In the genomic region with DNA sequence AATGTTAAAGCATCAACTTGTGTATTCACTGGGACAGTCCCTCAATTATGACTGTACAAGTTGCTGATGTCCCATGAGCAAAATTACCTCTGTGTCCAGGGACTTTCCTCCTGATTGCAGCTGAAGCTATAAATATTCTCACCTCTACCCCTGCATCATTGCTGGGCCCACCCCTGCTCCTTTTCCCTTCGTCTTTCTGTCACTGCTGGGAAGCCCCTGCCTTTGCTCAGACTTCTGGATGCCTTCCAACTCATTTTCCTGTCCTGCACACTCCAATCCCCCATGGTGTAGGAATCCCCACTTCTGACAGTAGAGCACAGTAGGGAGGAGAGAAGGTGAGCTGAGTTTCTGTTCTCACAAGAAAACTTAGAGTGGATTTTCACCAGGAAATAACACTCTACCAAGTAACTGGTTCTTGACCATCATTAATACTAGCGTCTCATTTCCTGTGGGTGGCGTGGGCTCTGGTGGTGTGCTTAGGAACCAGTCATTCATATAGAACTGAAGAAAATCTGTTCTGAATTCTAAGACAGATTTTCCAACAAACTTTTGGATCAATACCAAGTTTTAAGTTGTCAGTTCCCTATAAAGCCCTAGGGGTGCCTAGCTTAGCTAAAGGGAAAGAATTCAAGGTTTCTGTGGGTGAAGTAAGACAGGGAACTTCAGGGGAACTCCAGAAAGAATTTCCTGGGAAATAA, we compare ENCODE assay signal across 9 cellular contexts.
A peak's percentile ranks its signal among the peaks of the same experiment; 100 is the strongest.
DNase-seq lines count a peak whose midpoint lies in the region; ATAC-seq, FAIRE-seq and TF ChIP-seq lines count a peak whose summit lies in the region.
"Had no signal": no experiment of that assay in that cellular context is flagged by ENCODE, and none has a peak within 500 bp of the region (broad histone marks: within the 10 kb centered on the region; RNA-seq: fewer than 3 reads in every experiment).

No MANE protein-coding gene starts in this region.

- no peak overlapping the region for H3K4ac ChIP-seq in mesendoderm (ENCODE audit: low read depth, low read length)

- H3K79me2 ChIP-seq in HepG2 (ENCODE audit: insufficient read depth, low read length) (no peaks in the 10 kb centered on the region), mesendoderm (ENCODE audit: control insufficient read depth, insufficient read depth, low read length) (no peaks in the 10 kb centered on the region)

- H4K8ac ChIP-seq in mesendoderm (ENCODE audit: low read depth, low read length), result no peak overlapping the region

- H3K27ac ChIP-seq in uterus, result no peak overlapping the region
- no peak overlapping the region for H3K27ac ChIP-seq in HepG2 (ENCODE audit: extremely low read length, insufficient read depth, low read length)
- H3K27ac ChIP-seq in mesendoderm (ENCODE audit: low read depth, low read length), result no peak overlapping the region
- H3K27ac ChIP-seq in left lung, result no peak overlapping the region

- H2BK15ac ChIP-seq in mesendoderm (replicated peaks; ENCODE audit: low read depth), result no peak overlapping the region

- ATAC-seq in GM21390 (IDR thresholded peaks at IDR 0.05; ENCODE audit: unreplicated experiment) (peak; percentile 77), HG03571 (IDR thresholded peaks at IDR 0.05; ENCODE audit: unreplicated experiment) (peak; percentile 64), HepG2 (no peak), left lung (no peak)

- in situ Hi-C loops in HepG2 (cut with HindIII; ENCODE audit: extremely low pct_ligation_motif_present, low pct_unique_long_range_greater_than_20kb), result no loop called here

- no peaks in the 10 kb centered on the region for H4K20me1 ChIP-seq in HepG2 (ENCODE audit: insufficient read depth, low read length)

- H3K4me2 ChIP-seq in HepG2 (ENCODE audit: low read depth, low read length), result no peak overlapping the region
- no peak overlapping the region for H3K4me2 ChIP-seq in mesendoderm (ENCODE audit: low read length)
- H3K4me2 ChIP-seq: smooth muscle cell had no signal

- TF ChIP-seq POLR2A in uterus (IDR thresholded peaks at IDR 0.05) (no peak), HepG2 (IDR thresholded peaks at IDR 0.05; ENCODE audit: insufficient read depth in 1 of 2, low read depth in 2 of 2, low read length in 2 of 2) (no peak)

- H2BK5ac ChIP-seq in mesendoderm (ENCODE audit: low read length), result no peak overlapping the region

- H3K56ac ChIP-seq in mesendoderm (ENCODE audit: low read length), result no peak overlapping the region

- intact Hi-C loops in uterus (cut with DNase I; ENCODE audit: low total_unique reads), result no loop called here
- intact Hi-C loops in HepG2 (cut with micrococcal nuclease; ENCODE audit: unreplicated experiment), result loop anchor here (10.0 kb wide), 1 partner anchor 53 kb away; no protein-coding TSS in a partner anchor
- intact Hi-C loops in left lung (cut with DNase I), result no loop called here

- DNase-seq in epithelial cell of proximal tubule (ENCODE audit: low read depth) (peak; percentile 55), uterus (no peak), HepG2 (ENCODE audit: low spot score) (no peak), mesendoderm (no peak), left lung (no peak)

- no peak overlapping the region for H2AFZ ChIP-seq in HepG2 (ENCODE audit: low read length)

- H3K27me3 ChIP-seq in uterus (no peaks in the 10 kb centered on the region), HepG2 (ENCODE audit: control insufficient read depth in 1 of 2, insufficient read depth in 2 of 2, low read length in 2 of 2) (no peaks in the 10 kb centered on the region), mesendoderm (ENCODE audit: insufficient read depth, low read length, poor library complexity) (no peaks in the 10 kb centered on the region), left lung (no peaks in the 10 kb centered on the region)

- no peak for TF ChIP-seq RAD21 in HepG2 (CRISPR knock-in tag; IDR thresholded peaks at IDR 0.05)

- no peak overlapping the region for H3K23ac ChIP-seq in mesendoderm (ENCODE audit: low read length)

- peak; percentile 28 for TF ChIP-seq CTCF in GM12873 (IDR thresholded peaks at IDR 0.05; ENCODE audit: insufficient read depth, low read depth, low read length, missing control alignments)
- TF ChIP-seq CTCF in epithelial cell of proximal tubule (conservative IDR thresholded peaks at IDR 0.05; ENCODE audit: low read depth, low read length), result no peak
- no peak for TF ChIP-seq CTCF in uterus (IDR thresholded peaks at IDR 0.05)
- no peak for TF ChIP-seq CTCF in HepG2 (CRISPR knock-in tag; IDR thresholded peaks at IDR 0.05)
- no peak for TF ChIP-seq CTCF in left lung (IDR thresholded peaks at IDR 0.05)

- no peaks in the 10 kb centered on the region for H3K36me3 ChIP-seq in uterus
- no peaks in the 10 kb centered on the region for H3K36me3 ChIP-seq in HepG2 (replicated peaks in 1 of 2; ENCODE audit: control insufficient read depth in 1 of 2, insufficient read depth in 2 of 2, low read length in 2 of 2)
- no peaks in the 10 kb centered on the region for H3K36me3 ChIP-seq in mesendoderm (ENCODE audit: control insufficient read depth, insufficient read depth, low read length)
- H3K36me3 ChIP-seq in left lung, result no peaks in the 10 kb centered on the region

- TF ChIP-seq EP300 in HepG2 (IDR thresholded peaks at IDR 0.05; ENCODE audit: low read depth in 2 of 2, low read length in 2 of 2), result no peak
- no peak for TF ChIP-seq EP300 in HepG2 (CRISPR knock-in tag; IDR thresholded peaks at IDR 0.05; ENCODE audit: borderline replicate concordance)

- no peak for FAIRE-seq in HepG2 (lab: Jason Lieb, UNC)

- CTCF ChIA-PET in HepG2 (lab: Yijun Ruan, JAX; ENCODE audit: low intra/inter-chr PET ratio, low total read pairs), result no interaction called here

- no peak overlapping the region for H2BK120ac ChIP-seq in mesendoderm (ENCODE audit: low read depth, low read length)

- H3K79me1 ChIP-seq in mesendoderm (ENCODE audit: low read length), result no peaks in the 10 kb centered on the region

- no peak overlapping the region for H3K4me3 ChIP-seq in epithelial cell of proximal tubule (ENCODE audit: low read depth, low read length)
- no peak overlapping the region for H3K4me3 ChIP-seq in uterus
- H3K4me3 ChIP-seq in HepG2 (replicated peaks in 1 of 3; ENCODE audit: insufficient read depth in 1 of 3, low read depth in 2 of 3, low read length in 3 of 3), result no peak overlapping the region
- H3K4me3 ChIP-seq in mesendoderm (ENCODE audit: low read length), result no peak overlapping the region
- H3K4me3 ChIP-seq in left lung, result no peak overlapping the region
- H3K4me3 ChIP-seq: smooth muscle cell had no signal

- H4K5ac ChIP-seq in mesendoderm (ENCODE audit: low read length), result no peak overlapping the region

- no peaks in the 10 kb centered on the region for H3K4me1 ChIP-seq in uterus
- H3K4me1 ChIP-seq in HepG2 (ENCODE audit: insufficient read depth, low read length), result peaks cover 15% of the 10 kb centered on the region
- no peaks in the 10 kb centered on the region for H3K4me1 ChIP-seq in mesendoderm (ENCODE audit: control insufficient read depth, low read depth, low read length)
- H3K4me1 ChIP-seq in left lung, result no peaks in the 10 kb centered on the region

- POLR2A ChIA-PET in HepG2 (lab: Yijun Ruan, JAX), result no interaction called here

- H2AK5ac ChIP-seq in mesendoderm (ENCODE audit: low read length), result no peak overlapping the region

- 0% methylated on average over 1 of the region's 3 CpGs for WGBS in HepG2 (ENCODE audit: low lambda C conversion rate)
- no CpG with 5 or more reads among the region's 3 CpGs for WGBS in mesendoderm (ENCODE audit: extremely low coverage, insufficient coverage, low lambda C conversion rate)

- H3K9ac ChIP-seq in HepG2 (ENCODE audit: insufficient read depth, low read depth, low read length) (no peak overlapping the region), mesendoderm (ENCODE audit: low read length) (no peak overlapping the region)

- H3K18ac ChIP-seq in mesendoderm (ENCODE audit: low read length), result no peak overlapping the region

- BruUV-seq in HepG2 (replicated peaks; lab: Mats Ljungman, UMichigan), result no TSS peak

- H3K9me3 ChIP-seq in uterus, result no peaks in the 10 kb centered on the region
- H3K9me3 ChIP-seq in HepG2 (ENCODE audit: low read length), result no peaks in the 10 kb centered on the region
- H3K9me3 ChIP-seq in left lung, result no peaks in the 10 kb centered on the region

TF ChIP-seq in HepG2, 621 proteins besides CTCF, POLR2A, EP300 and RAD21:
- TF ChIP-seq ZNF775 (CRISPR knock-in tag; IDR thresholded peaks at IDR 0.05; ENCODE audit: borderline replicate concordance) (no peak), MLLT10 (CRISPR knock-in tag; IDR thresholded peaks at IDR 0.05) (no peak), DMAP1 (CRISPR knock-in tag; IDR thresholded peaks at IDR 0.05) (no peak), THYN1 (CRISPR knock-in tag; IDR thresholded peaks at IDR 0.05; ENCODE audit: borderline replicate concordance, low read depth) (no peak), ZFP36L2 (CRISPR knock-in tag; IDR thresholded peaks at IDR 0.05) (no peak), THAP11 (CRISPR knock-in tag; IDR thresholded peaks at IDR 0.05) (no peak), NPAS2 (CRISPR knock-in tag; IDR thresholded peaks at IDR 0.05; ENCODE audit: borderline replicate concordance) (no peak), BHLHE40 (IDR thresholded peaks at IDR 0.05; ENCODE audit: low read length) (no peak), ZKSCAN8 (CRISPR knock-in tag; IDR thresholded peaks at IDR 0.05; ENCODE audit: borderline replicate concordance) (no peak), TEAD2 (CRISPR knock-in tag; IDR thresholded peaks at IDR 0.05) (no peak)

Comparison
In these comparisons a context has a peak if more than half of its experiments do, and no peak if none do; other contexts are left out.
1. ATAC-seq: peak in GM21390 (single experiment) and HG03571 (single experiment); none in HepG2 (single experiment) and left lung (single experiment).